ENCODE assay signal across 8 cellular contexts in genomic region chr17:7213895-7214299, GRCh38. TPM values are rescaled to one million over a fixed set of nuclear protein-coding genes. Genes with fewer than 3 reads are reported as not detected.
A peak's percentile ranks its signal among the peaks of the same experiment; 100 is the strongest.
DNase-seq lines count a peak whose midpoint lies in the region; ATAC-seq and TF ChIP-seq lines count a peak whose summit lies in the region.

No MANE protein-coding gene starts in this region.

- H3K79me1 ChIP-seq in trophoblast cell (ENCODE audit: low read length): peaks cover 10% of the 10 kb centered on the region

- H3K14ac ChIP-seq in trophoblast cell (ENCODE audit: low read length): no peak overlapping the region

- no peak overlapping the region for H2BK120ac ChIP-seq in trophoblast cell (ENCODE audit: insufficient read depth, low read length, poor library complexity)

- peaks cover 29% of the 10 kb centered on the region for H3K4me1 ChIP-seq in HUES64 (ENCODE audit: insufficient read depth, low read length)
- H3K4me1 ChIP-seq in right atrium auricular region: peaks cover 0 to 57% of the 10 kb centered on the region in 2 donors
- peaks cover 31 to 43% of the 10 kb centered on the region in 2 experiments for H3K4me1 ChIP-seq in trophoblast cell (ENCODE audit: control insufficient read depth in 1 of 2, insufficient read depth in 2 of 2, low read length in 2 of 2)

- H2BK5ac ChIP-seq in trophoblast cell (ENCODE audit: low read depth, low read length, poor library complexity): no peak overlapping the region

- no peak overlapping the region for H4K91ac ChIP-seq in trophoblast cell (ENCODE audit: low read depth, low read length)

- WGBS in HUES64: under 1% methylated on average over 15 of the region's 15 CpGs
- WGBS in trophoblast cell (ENCODE audit: extremely low coverage, insufficient coverage, insufficient read length): no CpG with 5 or more reads among the region's 15 CpGs

- H3K79me2 ChIP-seq in trophoblast cell (ENCODE audit: control insufficient read depth, insufficient read depth, low read length, poor library complexity): peaks cover 1% of the 10 kb centered on the region

- no peak overlapping the region for H2AK5ac ChIP-seq in trophoblast cell (ENCODE audit: low read length)

- H3K36me3 ChIP-seq in HUES64 (ENCODE audit: insufficient read depth, low read length) (no peaks in the 10 kb centered on the region), right atrium auricular region (no peaks in the 10 kb centered on the region), trophoblast cell (ENCODE audit: control insufficient read depth in 1 of 2, insufficient read depth in 2 of 2, low read length in 2 of 2) (no peaks in the 10 kb centered on the region)

- DNase-seq in ELF-1 (ENCODE audit: low read depth, low spot score) (peak; percentile 99), NOMO-1 treated with DMSO at 0.1 percent for 48 hours (lab: John Stamatoyannopoulos, UW; ENCODE audit: unreplicated experiment) (peak; percentile 71), amniotic epithelial cell (ENCODE audit: low read depth) (peak; percentile 82), right atrium auricular region (ENCODE audit: low spot score) (peak; percentile 77), trophoblast cell (peak; percentile 77 to 82), activated gamma-delta T cell (lab: John Stamatoyannopoulos, UW) (no peak)

- H3K4me3 ChIP-seq in HUES64 (ENCODE audit: low read length) (peak overlapping the region; percentile 53), right atrium auricular region (peak overlapping the region; percentile 49 to 61), trophoblast cell (ENCODE audit: low read depth, low read length) (no peak overlapping the region)

- H3K27ac ChIP-seq in HUES64 (ENCODE audit: low read depth, low read length): peak overlapping the region; percentile 82
- peak overlapping the region in 1 of 2 donors; percentile 78 for H3K27ac ChIP-seq in right atrium auricular region
- no peak overlapping the region for H3K27ac ChIP-seq in trophoblast cell (ENCODE audit: low read depth, low read length)

- H3K9ac ChIP-seq in HUES64 (ENCODE audit: low read depth, low read length) (peak overlapping the region; percentile 57), trophoblast cell (ENCODE audit: low read length) (no peak overlapping the region)

- H3K4me2 ChIP-seq in trophoblast cell (ENCODE audit: low read length): peak overlapping the region; percentile 55

- no peak overlapping the region for H4K8ac ChIP-seq in trophoblast cell (ENCODE audit: low read depth, low read length)

- no peak overlapping the region for H4K12ac ChIP-seq in trophoblast cell (ENCODE audit: low read depth, low read length)

- TF ChIP-seq CTCF in right atrium auricular region (IDR thresholded peaks at IDR 0.05): peak in 1 of 2 donors; percentile 26

- no peaks in the 10 kb centered on the region for H3K9me3 ChIP-seq in HUES64 (ENCODE audit: insufficient read depth, low read depth, low read length)
- H3K9me3 ChIP-seq in right atrium auricular region: no peaks in the 10 kb centered on the region
- H3K9me3 ChIP-seq in trophoblast cell (ENCODE audit: insufficient read depth, low read depth, low read length): no peaks in the 10 kb centered on the region

- no peak overlapping the region for H3K4ac ChIP-seq in trophoblast cell (ENCODE audit: low read depth, low read length)

- ATAC-seq in HG03175 (IDR thresholded peaks at IDR 0.05; ENCODE audit: unreplicated experiment): no peak

- H2BK12ac ChIP-seq in trophoblast cell (ENCODE audit: low read length): no peak overlapping the region

- H3K27me3 ChIP-seq in HUES64 (ENCODE audit: insufficient read depth, low read length): no peaks in the 10 kb centered on the region
- H3K27me3 ChIP-seq in right atrium auricular region: no peaks in the 10 kb centered on the region
- H3K27me3 ChIP-seq in trophoblast cell (ENCODE audit: insufficient read depth, low read length): no peaks in the 10 kb centered on the region

- H2AFZ ChIP-seq in trophoblast cell (ENCODE audit: insufficient read depth, low read length, poor library complexity): no peak overlapping the region

- H3K23ac ChIP-seq in trophoblast cell (ENCODE audit: low read length): no peak overlapping the region

- H3K18ac ChIP-seq in trophoblast cell (ENCODE audit: low read length): no peak overlapping the region

RNA-seq across cellular contexts. Expression of gene DLG4, which starts 5.7 kb away (rescaled TPM):
- polyA plus RNA-seq in HUES64 (2013, experiment 1 of 2): 23.6 TPM
- 26.2 TPM for polyA plus RNA-seq in HUES64 (2013, experiment 2 of 2)
- 10 to 100 TPM; 15.1 to 33.4 TPM for total RNA-seq in right atrium auricular region
- polyA plus RNA-seq in trophoblast cell (2013): 14.6 and 15.7 TPM in 2 replicates

RNA-seq across cellular contexts. Expression of gene ACADVL, which starts 5.8 kb away (rescaled TPM):
- polyA plus RNA-seq in HUES64 (2013, experiment 1 of 2): 115 TPM
- polyA plus RNA-seq in HUES64 (2013, experiment 2 of 2): 121 TPM
- 100 to 1,000 TPM; 695 to 758 TPM for total RNA-seq in right atrium auricular region
- polyA plus RNA-seq in trophoblast cell (2013): 491 and 526 TPM in 2 replicates

RNA-seq across cellular contexts. Expression of gene DVL2, which starts 20.4 kb away (rescaled TPM):
- polyA plus RNA-seq in HUES64 (2013, experiment 1 of 2): 42.7 TPM
- 48.1 TPM for polyA plus RNA-seq in HUES64 (2013, experiment 2 of 2)
- 10 to 100 TPM; 18.1 to 19.9 TPM for total RNA-seq in right atrium auricular region
- polyA plus RNA-seq in trophoblast cell (2013): 34.2 and 34.4 TPM in 2 replicates

RNA-seq across cellular contexts. Expression of gene PHF23, which starts 25.4 kb away (rescaled TPM):
- polyA plus RNA-seq in HUES64 (2013, experiment 1 of 2): 62.5 TPM
- polyA plus RNA-seq in HUES64 (2013, experiment 2 of 2): 63.0 TPM
- 10 to 100 TPM in 1 of 2 donors, 1 to 10 TPM in 1; 10.0 to 22.4 TPM for total RNA-seq in right atrium auricular region
- 127 and 128 TPM in 2 replicates for polyA plus RNA-seq in trophoblast cell (2013)

RNA-seq across cellular contexts. Expression of gene GABARAP, which starts 28.4 kb away (rescaled TPM):
- polyA plus RNA-seq in HUES64 (2013, experiment 1 of 2): 307 TPM
- 379 TPM for polyA plus RNA-seq in HUES64 (2013, experiment 2 of 2)
- total RNA-seq in right atrium auricular region: 100 to 1,000 TPM; 226 to 469 TPM
- polyA plus RNA-seq in trophoblast cell (2013): 1,014 and 1,021 TPM in 2 replicates
